Comparison of ENCODE assay signal across 8 cellular contexts in genomic region chr3:12175844-12176453, GRCh38. TPM values are rescaled to one million over a fixed set of nuclear protein-coding genes. Genes with fewer than 3 reads are reported as not detected.
DNase-seq lines count a peak whose midpoint lies in the region; ATAC-seq, FAIRE-seq and TF ChIP-seq lines count a peak whose summit lies in the region.

No MANE protein-coding gene starts in this region.

- H2BK120ac ChIP-seq in H1 (replicated peaks; ENCODE audit: low read depth, low read length): no peak overlapping the region

- no peaks in the 10 kb centered on the region for H4K20me1 ChIP-seq in H1 (replicated peaks in 1 of 2; ENCODE audit: control insufficient read depth in 1 of 2, insufficient read depth in 2 of 2, low read length in 2 of 2)

- H3K79me2 ChIP-seq in H1 (ENCODE audit: control insufficient read depth in 1 of 2, insufficient read depth in 2 of 2, low read length in 2 of 2): no peaks in the 10 kb centered on the region

- no peaks in the 10 kb centered on the region for H3K4me1 ChIP-seq in H1 (replicated peaks in 1 of 4; ENCODE audit: control insufficient read depth in 3 of 4, insufficient read depth in 4 of 4, low read length in 3 of 4)

- no peak overlapping the region for H4K91ac ChIP-seq in H1 (replicated peaks; ENCODE audit: insufficient read length, low read length)

- no peak overlapping the region for H2BK12ac ChIP-seq in H1 (ENCODE audit: low read depth, low read length)

- TF ChIP-seq POLR2A in H1 (IDR thresholded peaks at IDR 0.05; ENCODE audit: control extremely low read depth in 1 of 2, low read depth in 2 of 2, low read length in 2 of 2): no peak

- no peak overlapping the region for H4K5ac ChIP-seq in H1 (ENCODE audit: insufficient read length, low read depth, low read length)

- H2AK5ac ChIP-seq in H1 (ENCODE audit: low read depth, low read length): no peak overlapping the region

- H3K23ac ChIP-seq in H1 (ENCODE audit: insufficient read length): no peak overlapping the region

- no peaks in the 10 kb centered on the region for H3K23me2 ChIP-seq in H1 (ENCODE audit: low read depth, low read length)

- H3K27ac ChIP-seq in 22Rv1: no peak overlapping the region
- no peak overlapping the region for H3K27ac ChIP-seq in H1 (ENCODE audit: low read depth, low read length)

- no peak overlapping the region for H2AFZ ChIP-seq in H1 (ENCODE audit: low read length)

- no peaks in the 10 kb centered on the region for H3K27me3 Mint-ChIP-seq in memory B cell

- peak; percentile 56 for DNase-seq in GM10266 (ENCODE audit: extremely low spot score)
- DNase-seq in RPMI7951 (ENCODE audit: low read depth): peak; percentile 49
- DNase-seq in H1 (ENCODE audit: low read depth in 1 of 2, low spot score in 2 of 2): peak in 1 of 2 experiments; percentile 78
- peak; percentile 5 to 16 for DNase-seq in memory B cell (ENCODE audit: low spot score in 2 of 2)
- peak; percentile 59 for DNase-seq in ureter (ENCODE audit: low spot score)

- peak; percentile 94 to 96 for TF ChIP-seq RAD21 in H1 (IDR thresholded peaks at IDR 0.05 in 1 of 2, conservative IDR thresholded peaks at IDR 0.05 in 1 of 2; ENCODE audit: low read depth in 2 of 2, low read length in 2 of 2)

- no peak overlapping the region for H3K4me3 Mint-ChIP-seq in memory B cell

- H3K9ac ChIP-seq in H1 (replicated peaks in 1 of 4; ENCODE audit: extremely low read depth in 1 of 4, low read depth in 3 of 4, low read length in 3 of 4): 0 out of 7 replicates have a peak overlapping the region, but pooled peaks of 1 of the 4 experiments have one; percentile 10

- H4K8ac ChIP-seq in H1 (ENCODE audit: extremely low read depth, insufficient read depth, low read length): no peak overlapping the region

- POLR2A ChIA-PET in H1 (lab: Charles Lee; ENCODE audit: partially characterized antibody): interaction anchor here (1.2 to 1.7 kb wide), 2 partner anchors 17 to 41 kb away, joined by 3 to 4 read pairs; partner anchors contain the start of gene TIMP4

- no peaks in the 10 kb centered on the region for H3K4me1 Mint-ChIP-seq in memory B cell

- no peak overlapping the region for H3K14ac ChIP-seq in H1 (ENCODE audit: insufficient read length)

- peaks cover 0 to 10% (median 0%) of the 10 kb centered on the region in 4 experiments; a peak in 3 of 8 replicates for H3K36me3 ChIP-seq in H1 (ENCODE audit: control insufficient read depth in 2 of 4, insufficient read depth in 4 of 4, low read length in 3 of 4)

- no peaks in the 10 kb centered on the region for H3K27me3 ChIP-seq in H1 (replicated peaks in 1 of 4; ENCODE audit: control insufficient read depth in 3 of 4, extremely low read depth in 1 of 4, insufficient read depth in 3 of 4, low read length in 3 of 4)

- TF ChIP-seq EP300 in H1 (IDR thresholded peaks at IDR 0.05; ENCODE audit: borderline replicate concordance in 1 of 2, low read depth in 2 of 2, low read length in 2 of 2): no peak

- peak; percentile 75 for ATAC-seq in HG02885 (IDR thresholded peaks at IDR 0.05; ENCODE audit: poor library complexity, unreplicated experiment)
- ATAC-seq in memory B cell (ENCODE audit: low read depth): peak; percentile 31
- ATAC-seq in GM19324 (IDR thresholded peaks at IDR 0.05; ENCODE audit: low FRiP score, unreplicated experiment): no peak

- H2BK20ac ChIP-seq in H1 (ENCODE audit: low read length): no peak overlapping the region

- H2BK15ac ChIP-seq in H1 (ENCODE audit: low read length): no peak overlapping the region

- CTCF ChIA-PET in H1 (lab: Charles Lee; ENCODE audit: partially characterized antibody): interaction anchor here (0.8 to 16.8 kb wide), 32 partner anchors 8 to 1102 kb away, joined by 3 to 651 read pairs (median 4); partner anchors contain the start of gene TIMP4

- FAIRE-seq in H1 (lab: Jason Lieb, UNC): peak; percentile 45

- no peak overlapping the region for H3K18ac ChIP-seq in H1 (ENCODE audit: extremely low read depth, low read length)

- no peak overlapping the region for H3K4ac ChIP-seq in H1 (replicated peaks; ENCODE audit: insufficient read length, low read depth, low read length)

- H3K9me3 ChIP-seq in H1 (ENCODE audit: insufficient read depth in 2 of 2, low read depth in 1 of 2, low read length in 1 of 2): peaks cover 15 to 16% of the 10 kb centered on the region in 2 experiments

- no peak overlapping the region for H3K27ac Mint-ChIP-seq in memory B cell

- no peak overlapping the region for H3K56ac ChIP-seq in H1 (replicated peaks; ENCODE audit: insufficient read length, low read depth, low read length)

- H2BK5ac ChIP-seq in H1 (ENCODE audit: low read depth, low read length): no peak overlapping the region

- H3K79me1 ChIP-seq in H1 (ENCODE audit: low read depth, low read length): no peaks in the 10 kb centered on the region

- peak; percentile 78 for TF ChIP-seq CTCF in 22Rv1 (IDR thresholded peaks at IDR 0.05)
- peak; percentile 87 for TF ChIP-seq CTCF in GM10266 (IDR thresholded peaks at IDR 0.05; ENCODE audit: control insufficient read depth, insufficient read depth, low read depth, missing control alignments)
- peak; percentile 88 to 91 (median 91) for TF ChIP-seq CTCF in H1 (IDR thresholded peaks at IDR 0.05; ENCODE audit: control extremely low read depth in 1 of 3, insufficient read depth in 1 of 3, low read depth in 1 of 3, low read length in 3 of 3)

- peaks cover 7% of the 10 kb centered on the region for H3K36me3 Mint-ChIP-seq in memory B cell

- no peak overlapping the region for H3K4me2 ChIP-seq in H1 (ENCODE audit: insufficient read depth in 1 of 2, low read depth in 2 of 2, low read length in 2 of 2)

- peaks cover 16% of the 10 kb centered on the region for H3K9me3 Mint-ChIP-seq in memory B cell

- 55% methylated on average over 3 of the region's 3 CpGs; no CpG with 5 or more reads in 1 of the 2 experiments for WGBS in H1 (ENCODE audit: extremely low coverage in 1 of 2, insufficient coverage in 1 of 2, insufficient read length in 1 of 2, insufficient replicate concordance in 2 of 2, low coverage in 1 of 2, low lambda C conversion rate in 2 of 2, missing lambda C conversion rate in 1 of 2), 2 experiments

- H3K4me3 ChIP-seq in H1 (ENCODE audit: extremely low read depth in 1 of 4, insufficient read depth in 2 of 4, low read depth in 3 of 4, low read length in 4 of 4): no peak overlapping the region

TF ChIP-seq in H1, 55 proteins besides CTCF, POLR2A, EP300 and RAD21 (continues in another document):
- TF ChIP-seq BCL11A (IDR thresholded peaks at IDR 0.05; ENCODE audit: low read depth in 2 of 2, low read length in 2 of 2): no peak

RNA-seq across cellular contexts. Expression of gene TIMP4, which starts 17.2 kb away (rescaled TPM):
- total RNA-seq in RPMI7951 (2014; rRNA removed; shearing (Covaris generic)): 0.10 TPM in 1 of 2 replicates, not detected in the other
- 7.5 and 8.7 TPM in 2 replicates for total RNA-seq in H1 (2021; fragmentation: NEBNext Ultra II Directional; extraction: Animal tissue kit (Norgen Biotek cat#: 25700))
- polyA plus RNA-seq in H1 (2011; rRNA removed): 5.1 and 6.4 TPM in 2 replicates
- polyA plus RNA-seq in H1 (2011; cell fraction: cytosol; rRNA removed): 5.0 TPM
- 5.2 TPM for polyA plus RNA-seq in H1 (2011; cell fraction: nucleus; rRNA removed)
- polyA plus RNA-seq in H1 (2012, experiment 1 of 2): 3.9 to 5.8 TPM (median 4.5 TPM) in 4 replicates
- 8.3 TPM for polyA plus RNA-seq in H1 (2012, experiment 2 of 2)
- polyA plus RNA-seq in H1 (2013, experiment 1 of 2): 10.8 TPM
- 14.1 TPM for polyA plus RNA-seq in H1 (2013, experiment 2 of 2)
- 12.1 and 13.0 TPM in 2 replicates for polyA minus RNA-seq in H1 (2011; rRNA and poly(A)+ RNA removed)
- polyA minus RNA-seq in H1 (2011; cell fraction: cytosol; rRNA and poly(A)+ RNA removed): 4.8 TPM
- 9.3 TPM for polyA minus RNA-seq in H1 (2011; cell fraction: nucleus; rRNA and poly(A)+ RNA removed)
- 16.5 TPM for total RNA-seq in ureter
